ENCODE assay signal across 1 cellular context in genomic region chr1:199946305-199947155, GRCh38.
TF ChIP-seq lines count a peak whose summit lies in the region.

No MANE protein-coding gene starts in this region.

TF ChIP-seq in SK-N-SH treated with all-trans-retinoic acid at 6 μM for 48 hours, 23 proteins besides CTCF, POLR2A, EP300 and RAD21 (continued from another document):
- TF ChIP-seq POU6F1 (CRISPR knock-in tag; IDR thresholded peaks at IDR 0.05; ENCODE audit: borderline replicate concordance, low read depth): no peak
- no peak for TF ChIP-seq PATZ1 (CRISPR knock-in tag; IDR thresholded peaks at IDR 0.05; ENCODE audit: borderline replicate concordance)
- TF ChIP-seq TSHZ2 (CRISPR knock-in tag; IDR thresholded peaks at IDR 0.05): no peak
- no peak for TF ChIP-seq TCF4 (CRISPR knock-in tag; IDR thresholded peaks at IDR 0.05; ENCODE audit: borderline replicate concordance)
- TF ChIP-seq SNAI2 (CRISPR knock-in tag; IDR thresholded peaks at IDR 0.05): no peak
- no peak for TF ChIP-seq ZFP3 (CRISPR knock-in tag; IDR thresholded peaks at IDR 0.05)
